1 cellular context compared by ENCODE assay signal in the genomic region with DNA sequence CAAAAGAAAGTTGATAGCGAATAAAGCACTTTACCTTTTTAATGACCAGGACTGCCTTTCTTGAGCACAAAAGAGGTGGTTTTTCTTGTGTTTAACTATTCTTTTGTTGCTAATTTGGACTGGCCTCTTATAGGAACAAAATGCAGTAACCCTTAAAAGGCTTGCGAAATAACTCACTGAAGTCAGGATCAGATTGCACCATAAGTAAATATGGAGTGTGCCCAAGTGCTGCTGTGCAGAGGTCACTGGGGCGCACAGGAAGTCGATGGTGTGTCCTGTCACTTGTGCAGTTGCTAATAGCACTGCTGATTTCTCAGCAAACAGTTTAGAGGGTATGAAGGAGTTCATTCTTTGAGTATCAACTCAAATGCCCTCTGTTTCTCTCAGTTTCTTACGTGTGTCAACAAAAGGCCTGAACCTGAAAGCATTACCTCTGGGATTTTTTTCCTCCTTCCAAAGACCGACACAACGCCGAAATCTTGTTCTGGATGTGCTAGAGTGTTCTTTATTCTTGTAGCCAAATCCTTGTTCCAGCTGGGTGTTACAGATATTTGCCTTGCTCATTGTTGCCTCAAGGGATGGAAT.
TF ChIP-seq lines count a peak whose summit lies in the region.

No MANE protein-coding gene starts in this region.

TF ChIP-seq in HepG2, 621 proteins besides CTCF, POLR2A, EP300 and RAD21 (continued from another document and continues in another):
- TF ChIP-seq, protein P1, sequence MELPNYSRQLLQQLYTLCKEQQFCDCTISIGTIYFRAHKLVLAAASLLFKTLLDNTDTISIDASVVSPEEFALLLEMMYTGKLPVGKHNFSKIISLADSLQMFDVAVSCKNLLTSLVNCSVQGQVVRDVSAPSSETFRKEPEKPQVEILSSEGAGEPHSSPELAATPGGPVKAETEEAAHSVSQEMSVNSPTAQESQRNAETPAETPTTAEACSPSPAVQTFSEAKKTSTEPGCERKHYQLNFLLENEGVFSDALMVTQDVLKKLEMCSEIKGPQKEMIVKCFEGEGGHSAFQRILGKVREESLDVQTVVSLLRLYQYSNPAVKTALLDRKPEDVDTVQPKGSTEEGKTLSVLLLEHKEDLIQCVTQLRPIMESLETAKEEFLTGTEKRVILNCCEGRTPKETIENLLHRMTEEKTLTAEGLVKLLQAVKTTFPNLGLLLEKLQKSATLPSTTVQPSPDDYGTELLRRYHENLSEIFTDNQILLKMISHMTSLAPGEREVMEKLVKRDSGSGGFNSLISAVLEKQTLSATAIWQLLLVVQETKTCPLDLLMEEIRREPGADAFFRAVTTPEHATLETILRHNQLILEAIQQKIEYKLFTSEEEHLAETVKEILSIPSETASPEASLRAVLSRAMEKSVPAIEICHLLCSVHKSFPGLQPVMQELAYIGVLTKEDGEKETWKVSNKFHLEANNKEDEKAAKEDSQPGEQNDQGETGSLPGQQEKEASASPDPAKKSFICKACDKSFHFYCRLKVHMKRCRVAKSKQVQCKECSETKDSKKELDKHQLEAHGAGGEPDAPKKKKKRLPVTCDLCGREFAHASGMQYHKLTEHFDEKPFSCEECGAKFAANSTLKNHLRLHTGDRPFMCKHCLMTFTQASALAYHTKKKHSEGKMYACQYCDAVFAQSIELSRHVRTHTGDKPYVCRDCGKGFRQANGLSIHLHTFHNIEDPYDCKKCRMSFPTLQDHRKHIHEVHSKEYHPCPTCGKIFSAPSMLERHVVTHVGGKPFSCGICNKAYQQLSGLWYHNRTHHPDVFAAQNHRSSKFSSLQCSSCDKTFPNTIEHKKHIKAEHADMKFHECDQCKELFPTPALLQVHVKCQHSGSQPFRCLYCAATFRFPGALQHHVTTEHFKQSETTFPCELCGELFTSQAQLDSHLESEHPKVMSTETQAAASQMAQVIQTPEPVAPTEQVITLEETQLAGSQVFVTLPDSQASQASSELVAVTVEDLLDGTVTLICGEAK (IDR thresholded peaks at IDR 0.05), result no peak
- TF ChIP-seq, protein P1 (CRISPR knock-in tag; IDR thresholded peaks at IDR 0.05), result 0 out of 2 replicates have a peak, but pooled peaks have one; percentile 38
- TF ChIP-seq, protein P2, sequence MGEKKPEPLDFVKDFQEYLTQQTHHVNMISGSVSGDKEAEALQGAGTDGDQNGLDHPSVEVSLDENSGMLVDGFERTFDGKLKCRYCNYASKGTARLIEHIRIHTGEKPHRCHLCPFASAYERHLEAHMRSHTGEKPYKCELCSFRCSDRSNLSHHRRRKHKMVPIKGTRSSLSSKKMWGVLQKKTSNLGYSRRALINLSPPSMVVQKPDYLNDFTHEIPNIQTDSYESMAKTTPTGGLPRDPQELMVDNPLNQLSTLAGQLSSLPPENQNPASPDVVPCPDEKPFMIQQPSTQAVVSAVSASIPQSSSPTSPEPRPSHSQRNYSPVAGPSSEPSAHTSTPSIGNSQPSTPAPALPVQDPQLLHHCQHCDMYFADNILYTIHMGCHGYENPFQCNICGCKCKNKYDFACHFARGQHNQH (CRISPR knock-in tag; IDR thresholded peaks at IDR 0.05), result peak; percentile 98
- TF ChIP-seq ZNF329 (CRISPR knock-in tag; IDR thresholded peaks at IDR 0.05; ENCODE audit: low read depth) (no peak), RFX3 (CRISPR knock-in tag; IDR thresholded peaks at IDR 0.05) (0 out of 2 replicates have a peak, but pooled peaks have one; percentile 29), ZNF644 (CRISPR knock-in tag; IDR thresholded peaks at IDR 0.05; ENCODE audit: low read depth) (peak; percentile 82; the same call in 1 of the 2 replicates), KDM5B (CRISPR knock-in tag; IDR thresholded peaks at IDR 0.05; ENCODE audit: borderline replicate concordance) (no peak), POLR2AphosphoS2 (IDR thresholded peaks at IDR 0.05; ENCODE audit: low read depth, low read length) (no peak), ZBTB7B (CRISPR knock-in tag; IDR thresholded peaks at IDR 0.05) (peak; percentile 89), PRPF4 (IDR thresholded peaks at IDR 0.05; ENCODE audit: low read depth, low read length, poor library complexity, severe bottlenecking) (no peak), ZBTB38 (CRISPR knock-in tag; IDR thresholded peaks at IDR 0.05) (peak; percentile 82), MIER2 (CRISPR knock-in tag; IDR thresholded peaks at IDR 0.05) (peak; percentile 84), ZSCAN12 (CRISPR knock-in tag; IDR thresholded peaks at IDR 0.05) (no peak), SETDB1 (CRISPR knock-in tag; IDR thresholded peaks at IDR 0.05; ENCODE audit: borderline replicate concordance) (no peak), HDAC1 (CRISPR knock-in tag; IDR thresholded peaks at IDR 0.05) (peak; percentile 95), JARID2 (CRISPR knock-in tag; IDR thresholded peaks at IDR 0.05; ENCODE audit: insufficient replicate concordance) (no peak), ZBTB3 (CRISPR knock-in tag; IDR thresholded peaks at IDR 0.05; ENCODE audit: borderline replicate concordance, low read depth) (peak; percentile 91; the same call in 1 of the 2 replicates), ATRX (CRISPR knock-in tag; IDR thresholded peaks at IDR 0.05; ENCODE audit: borderline replicate concordance) (no peak), KLF13 (CRISPR knock-in tag; IDR thresholded peaks at IDR 0.05) (no peak), FLYWCH1 (CRISPR knock-in tag; IDR thresholded peaks at IDR 0.05) (no peak), MAFF (IDR thresholded peaks at IDR 0.05; ENCODE audit: low read depth, low read length) (no peak), ZNF605 (CRISPR knock-in tag; IDR thresholded peaks at IDR 0.05) (peak; percentile 80), MBD4 (IDR thresholded peaks at IDR 0.05; ENCODE audit: borderline replicate concordance, low read length) (peak; percentile 44; the same call in 1 of the 2 replicates), TBX2 (CRISPR knock-in tag; IDR thresholded peaks at IDR 0.05; ENCODE audit: borderline replicate concordance) (peak; percentile 99), TAF15 (IDR thresholded peaks at IDR 0.05; ENCODE audit: low read depth, low read length, poor library complexity, severe bottlenecking) (no peak), HDAC2 (CRISPR knock-in tag; IDR thresholded peaks at IDR 0.05) (peak; percentile 99), ZFP62 (CRISPR knock-in tag; IDR thresholded peaks at IDR 0.05) (no peak), ZNF816 (CRISPR knock-in tag; IDR thresholded peaks at IDR 0.05; ENCODE audit: borderline replicate concordance) (no peak), ZNF619 (CRISPR knock-in tag; IDR thresholded peaks at IDR 0.05) (peak; percentile 36; the same call in 1 of the 2 replicates)
- TF ChIP-seq, protein P3, sequence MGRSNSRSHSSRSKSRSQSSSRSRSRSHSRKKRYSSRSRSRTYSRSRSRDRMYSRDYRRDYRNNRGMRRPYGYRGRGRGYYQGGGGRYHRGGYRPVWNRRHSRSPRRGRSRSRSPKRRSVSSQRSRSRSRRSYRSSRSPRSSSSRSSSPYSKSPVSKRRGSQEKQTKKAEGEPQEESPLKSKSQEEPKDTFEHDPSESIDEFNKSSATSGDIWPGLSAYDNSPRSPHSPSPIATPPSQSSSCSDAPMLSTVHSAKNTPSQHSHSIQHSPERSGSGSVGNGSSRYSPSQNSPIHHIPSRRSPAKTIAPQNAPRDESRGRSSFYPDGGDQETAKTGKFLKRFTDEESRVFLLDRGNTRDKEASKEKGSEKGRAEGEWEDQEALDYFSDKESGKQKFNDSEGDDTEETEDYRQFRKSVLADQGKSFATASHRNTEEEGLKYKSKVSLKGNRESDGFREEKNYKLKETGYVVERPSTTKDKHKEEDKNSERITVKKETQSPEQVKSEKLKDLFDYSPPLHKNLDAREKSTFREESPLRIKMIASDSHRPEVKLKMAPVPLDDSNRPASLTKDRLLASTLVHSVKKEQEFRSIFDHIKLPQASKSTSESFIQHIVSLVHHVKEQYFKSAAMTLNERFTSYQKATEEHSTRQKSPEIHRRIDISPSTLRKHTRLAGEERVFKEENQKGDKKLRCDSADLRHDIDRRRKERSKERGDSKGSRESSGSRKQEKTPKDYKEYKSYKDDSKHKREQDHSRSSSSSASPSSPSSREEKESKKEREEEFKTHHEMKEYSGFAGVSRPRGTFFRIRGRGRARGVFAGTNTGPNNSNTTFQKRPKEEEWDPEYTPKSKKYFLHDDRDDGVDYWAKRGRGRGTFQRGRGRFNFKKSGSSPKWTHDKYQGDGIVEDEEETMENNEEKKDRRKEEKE (IDR thresholded peaks at IDR 0.05), result no peak
- TF ChIP-seq, protein P4, sequence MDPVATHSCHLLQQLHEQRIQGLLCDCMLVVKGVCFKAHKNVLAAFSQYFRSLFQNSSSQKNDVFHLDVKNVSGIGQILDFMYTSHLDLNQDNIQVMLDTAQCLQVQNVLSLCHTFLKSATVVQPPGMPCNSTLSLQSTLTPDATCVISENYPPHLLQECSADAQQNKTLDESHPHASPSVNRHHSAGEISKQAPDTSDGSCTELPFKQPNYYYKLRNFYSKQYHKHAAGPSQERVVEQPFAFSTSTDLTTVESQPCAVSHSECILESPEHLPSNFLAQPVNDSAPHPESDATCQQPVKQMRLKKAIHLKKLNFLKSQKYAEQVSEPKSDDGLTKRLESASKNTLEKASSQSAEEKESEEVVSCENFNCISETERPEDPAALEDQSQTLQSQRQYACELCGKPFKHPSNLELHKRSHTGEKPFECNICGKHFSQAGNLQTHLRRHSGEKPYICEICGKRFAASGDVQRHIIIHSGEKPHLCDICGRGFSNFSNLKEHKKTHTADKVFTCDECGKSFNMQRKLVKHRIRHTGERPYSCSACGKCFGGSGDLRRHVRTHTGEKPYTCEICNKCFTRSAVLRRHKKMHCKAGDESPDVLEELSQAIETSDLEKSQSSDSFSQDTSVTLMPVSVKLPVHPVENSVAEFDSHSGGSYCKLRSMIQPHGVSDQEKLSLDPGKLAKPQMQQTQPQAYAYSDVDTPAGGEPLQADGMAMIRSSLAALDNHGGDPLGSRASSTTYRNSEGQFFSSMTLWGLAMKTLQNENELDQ (CRISPR knock-in tag; IDR thresholded peaks at IDR 0.05; ENCODE audit: borderline replicate concordance), result no peak
- TF ChIP-seq, protein P5, sequence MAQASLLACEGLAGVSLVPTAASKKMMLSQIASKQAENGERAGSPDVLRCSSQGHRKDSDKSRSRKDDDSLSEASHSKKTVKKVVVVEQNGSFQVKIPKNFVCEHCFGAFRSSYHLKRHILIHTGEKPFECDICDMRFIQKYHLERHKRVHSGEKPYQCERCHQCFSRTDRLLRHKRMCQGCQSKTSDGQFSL (CRISPR knock-in tag; IDR thresholded peaks at IDR 0.05), result no peak
- TF ChIP-seq, protein P6, sequence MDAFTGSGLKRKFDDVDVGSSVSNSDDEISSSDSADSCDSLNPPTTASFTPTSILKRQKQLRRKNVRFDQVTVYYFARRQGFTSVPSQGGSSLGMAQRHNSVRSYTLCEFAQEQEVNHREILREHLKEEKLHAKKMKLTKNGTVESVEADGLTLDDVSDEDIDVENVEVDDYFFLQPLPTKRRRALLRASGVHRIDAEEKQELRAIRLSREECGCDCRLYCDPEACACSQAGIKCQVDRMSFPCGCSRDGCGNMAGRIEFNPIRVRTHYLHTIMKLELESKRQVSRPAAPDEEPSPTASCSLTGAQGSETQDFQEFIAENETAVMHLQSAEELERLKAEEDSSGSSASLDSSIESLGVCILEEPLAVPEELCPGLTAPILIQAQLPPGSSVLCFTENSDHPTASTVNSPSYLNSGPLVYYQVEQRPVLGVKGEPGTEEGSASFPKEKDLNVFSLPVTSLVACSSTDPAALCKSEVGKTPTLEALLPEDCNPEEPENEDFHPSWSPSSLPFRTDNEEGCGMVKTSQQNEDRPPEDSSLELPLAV (CRISPR knock-in tag; conservative IDR thresholded peaks at IDR 0.05; ENCODE audit: low read depth), result no peak
- TF ChIP-seq, protein P7, sequence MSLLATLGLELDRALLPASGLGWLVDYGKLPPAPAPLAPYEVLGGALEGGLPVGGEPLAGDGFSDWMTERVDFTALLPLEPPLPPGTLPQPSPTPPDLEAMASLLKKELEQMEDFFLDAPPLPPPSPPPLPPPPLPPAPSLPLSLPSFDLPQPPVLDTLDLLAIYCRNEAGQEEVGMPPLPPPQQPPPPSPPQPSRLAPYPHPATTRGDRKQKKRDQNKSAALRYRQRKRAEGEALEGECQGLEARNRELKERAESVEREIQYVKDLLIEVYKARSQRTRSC (CRISPR knock-in tag; IDR thresholded peaks at IDR 0.05; ENCODE audit: low read depth), result no peak
- TF ChIP-seq, protein P8, sequence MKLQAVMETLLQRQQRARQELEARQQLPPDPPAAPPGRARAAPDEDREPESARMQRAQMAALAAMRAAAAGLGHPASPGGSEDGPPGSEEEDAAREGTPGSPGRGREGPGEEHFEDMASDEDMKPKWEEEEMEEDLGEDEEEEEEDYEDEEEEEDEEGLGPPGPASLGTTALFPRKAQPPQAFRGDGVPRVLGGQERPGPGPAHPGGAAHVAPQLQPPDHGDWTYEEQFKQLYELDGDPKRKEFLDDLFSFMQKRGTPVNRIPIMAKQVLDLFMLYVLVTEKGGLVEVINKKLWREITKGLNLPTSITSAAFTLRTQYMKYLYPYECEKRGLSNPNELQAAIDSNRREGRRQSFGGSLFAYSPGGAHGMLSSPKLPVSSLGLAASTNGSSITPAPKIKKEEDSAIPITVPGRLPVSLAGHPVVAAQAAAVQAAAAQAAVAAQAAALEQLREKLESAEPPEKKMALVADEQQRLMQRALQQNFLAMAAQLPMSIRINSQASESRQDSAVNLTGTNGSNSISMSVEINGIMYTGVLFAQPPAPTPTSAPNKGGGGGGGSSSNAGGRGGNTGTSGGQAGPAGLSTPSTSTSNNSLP (IDR thresholded peaks at IDR 0.05; ENCODE audit: low read depth, low read length), result peak; percentile 85
